ENCODE assay signal across 11 cellular contexts in the genomic region with DNA sequence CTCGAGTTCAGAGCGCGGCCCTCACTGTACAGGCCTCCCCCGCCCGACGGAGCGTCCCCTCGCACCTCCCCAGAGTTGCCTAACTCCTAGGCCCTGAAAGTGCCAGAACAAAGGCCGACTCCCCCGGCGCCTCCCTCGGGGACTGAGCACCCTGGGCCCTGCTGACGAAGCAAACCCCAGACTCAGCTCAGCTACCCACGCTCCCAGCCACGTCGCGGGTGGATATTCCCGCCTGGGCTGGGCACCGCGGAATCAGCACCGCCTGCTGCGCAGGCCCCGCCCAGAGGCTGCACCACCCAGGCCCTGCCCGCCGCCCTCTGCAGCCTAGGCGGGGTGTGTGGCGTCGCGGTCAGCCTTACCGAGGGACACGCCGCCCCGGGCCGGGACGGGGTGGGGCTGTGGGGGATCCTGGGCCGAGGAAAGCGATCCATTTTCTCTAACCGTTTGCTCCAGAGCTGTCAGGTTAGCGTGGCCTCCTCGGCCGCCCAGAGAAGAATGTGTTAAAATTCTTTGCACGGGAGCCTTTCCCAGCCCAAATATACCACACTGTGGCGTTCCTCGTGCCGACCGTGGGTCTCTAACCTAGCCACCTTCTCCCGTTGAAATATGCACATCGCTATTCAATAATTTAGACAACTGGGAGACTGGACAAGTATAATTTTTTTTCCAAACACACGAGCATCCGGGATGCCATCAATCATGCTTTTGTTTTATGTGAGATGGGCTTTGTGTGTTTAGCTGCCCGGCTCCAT. TPM values are rescaled to one million over a fixed set of nuclear protein-coding genes. Genes with fewer than 3 reads are reported as not detected.
DNase-seq lines count a peak whose midpoint lies in the region; ATAC-seq and TF ChIP-seq lines count a peak whose summit lies in the region.
"Had no signal": no experiment of that assay in that cellular context is flagged by ENCODE, and none has a peak within 500 bp of the region (broad histone marks: within the 10 kb centered on the region; RNA-seq: fewer than 3 reads in every experiment).

No MANE protein-coding gene starts in this region.

- CTCF ChIA-PET in activated CD4-positive, alpha-beta T cell treated with anti-CD3 and anti-CD28 coated beads for 36 hours (lab: Charles Lee): interaction anchor here (0.7 to 1.3 kb wide), 2 partner anchors 18 to 419 kb away, joined by 3 to 4 read pairs; no protein-coding TSS in a partner anchor

- H3K27ac Mint-ChIP-seq in activated CD4-positive, alpha-beta T cell treated with anti-CD3 and anti-CD28 coated beads for 36 hours: no peak overlapping the region

- H3K36me3 ChIP-seq in RWPE2 (ENCODE audit: low read depth) (no peaks in the 10 kb centered on the region), hepatocyte (replicated peaks; ENCODE audit: insufficient read depth, low read depth) (no peaks in the 10 kb centered on the region), stomach (no peaks in the 10 kb centered on the region)

- H3K9me3 Mint-ChIP-seq in activated CD4-positive, alpha-beta T cell treated with anti-CD3 and anti-CD28 coated beads for 36 hours (ENCODE audit: low read depth): no peaks in the 10 kb centered on the region

- H3K27me3 Mint-ChIP-seq in activated CD4-positive, alpha-beta T cell treated with anti-CD3 and anti-CD28 coated beads for 36 hours: peaks cover 71% of the 10 kb centered on the region

- no peaks in the 10 kb centered on the region for H4K20me1 ChIP-seq in hepatocyte (ENCODE audit: insufficient read depth, poor library complexity, severe bottlenecking)

- intact Hi-C loops in activated CD4-positive, alpha-beta T cell treated with anti-CD3 and anti-CD28 coated beads for 36 hours (cut with DNase I, micrococcal nuclease): loop anchor here (2.0 to 5.0 kb wide), 2 partner anchors 33 to 34 kb away; partner anchors contain the start of gene TFAP2A (in 1 of the 2)
- intact Hi-C loops in stomach (cut with DNase I; ENCODE audit: low total_unique reads) (no loop called here), posterior cingulate gyrus (cut with DNase I) (no loop called here)

- no peaks in the 10 kb centered on the region for H3K9me2 ChIP-seq in hepatocyte (replicated peaks; ENCODE audit: insufficient read depth)

- TF ChIP-seq CTCF in RWPE2 (IDR thresholded peaks at IDR 0.05; ENCODE audit: poor library complexity, severe bottlenecking) (no peak), hepatocyte (IDR thresholded peaks at IDR 0.05; ENCODE audit: poor library complexity) (no peak), stomach (IDR thresholded peaks at IDR 0.05) (no peak)

- H3K36me3 Mint-ChIP-seq in activated CD4-positive, alpha-beta T cell treated with anti-CD3 and anti-CD28 coated beads for 36 hours (ENCODE audit: low read depth): peaks cover 6% of the 10 kb centered on the region

- H3K4me1 ChIP-seq in RWPE2 (ENCODE audit: insufficient read depth, poor library complexity, severe bottlenecking) (no peaks in the 10 kb centered on the region), hepatocyte (ENCODE audit: insufficient read depth) (peaks cover 32% of the 10 kb centered on the region), stomach (peaks cover 16 to 38% (median 28%) of the 10 kb centered on the region in 4 donors)

- WGBS in hepatocyte (ENCODE audit: low lambda C conversion rate, missing lambda C conversion rate): 7% methylated on average over 47 of the region's 51 CpGs
- 3 to 8% (median 7%) methylated on average over 45 to 51 of the region's 51 CpGs for WGBS in stomach, 5 donors

- H3K4me1 Mint-ChIP-seq in activated CD4-positive, alpha-beta T cell treated with anti-CD3 and anti-CD28 coated beads for 36 hours: peaks cover 14% of the 10 kb centered on the region

- peak overlapping the region; percentile 22 for H3K4me3 ChIP-seq in RWPE2 (ENCODE audit: severe bottlenecking)
- no peak overlapping the region for H3K4me3 ChIP-seq in hepatocyte
- peak overlapping the region in 3 of 4 donors; percentile 2 to 37 (median 16) for H3K4me3 ChIP-seq in stomach

- TF ChIP-seq POLR2A in stomach (IDR thresholded peaks at IDR 0.05): no peak

- no peak for ATAC-seq in activated CD4-positive, alpha-beta T cell treated with anti-CD3 and anti-CD28 coated beads for 36 hours
- ATAC-seq in RWPE2 (ENCODE audit: low read depth): peak; percentile 90

- H3K4me2 ChIP-seq in hepatocyte: peak overlapping the region; percentile 76

- H3K27ac ChIP-seq in RWPE2 (ENCODE audit: poor library complexity, severe bottlenecking) (no peak overlapping the region), hepatocyte (peak overlapping the region; percentile 69), stomach (no peak overlapping the region)

- no peak for TF ChIP-seq EP300 in stomach (IDR thresholded peaks at IDR 0.05)

- H3K9me3 ChIP-seq in RWPE2 (ENCODE audit: severe bottlenecking): no peaks in the 10 kb centered on the region
- H3K9me3 ChIP-seq in hepatocyte (ENCODE audit: low read depth): no peaks in the 10 kb centered on the region
- peaks cover 0 to 20% (median 4%) of the 10 kb centered on the region in 4 donors for H3K9me3 ChIP-seq in stomach

- no peaks in the 10 kb centered on the region for H3K27me3 ChIP-seq in RWPE2 (ENCODE audit: insufficient read depth, poor library complexity, severe bottlenecking)
- peaks cover 87% of the 10 kb centered on the region for H3K27me3 ChIP-seq in hepatocyte
- H3K27me3 ChIP-seq in stomach: peaks cover 31 to 92% (median 85%) of the 10 kb centered on the region in 3 donors

- DNase-seq in activated CD4-positive, alpha-beta T cell treated with anti-CD3 and anti-CD28 coated beads for 36 hours: peak; percentile 11
- no peak for DNase-seq in activated CD4-positive, alpha-beta T cell treated with anti-CD3 and anti-CD28 coated beads for 1 hour
- DNase-seq in RWPE2 (ENCODE audit: low spot score) (no peak), hepatocyte (ENCODE audit: low spot score) (no peak), stomach (no peak), posterior cingulate gyrus (no peak)
- no peak for DNase-seq in activated effector memory CD4-positive, alpha-beta T cell treated with Interleukin-2 at 50 U/mL for 16 hours
- DNase-seq in central memory CD4-positive, alpha-beta T cell: no peak
- DNase-seq: amniotic stem cell; CD8-positive, alpha-beta memory T cell had no signal

- no peak overlapping the region for H3K4me3 Mint-ChIP-seq in activated CD4-positive, alpha-beta T cell treated with anti-CD3 and anti-CD28 coated beads for 36 hours

- POLR2A ChIA-PET in activated CD4-positive, alpha-beta T cell treated with anti-CD3 and anti-CD28 coated beads for 36 hours (lab: Charles Lee): no interaction called here

- no peaks in the 10 kb centered on the region for H3K79me2 ChIP-seq in hepatocyte

- H2AFZ ChIP-seq in hepatocyte: peak overlapping the region; percentile 3

RNA-seq across cellular contexts. Expression of gene TFAP2A, which starts 31.4 kb away (rescaled TPM):
- under 1 TPM; 0.23 to 0.26 TPM for total RNA-seq in activated CD4-positive, alpha-beta T cell treated with anti-CD3 and anti-CD28 coated beads for 36 hours
- total RNA-seq in hepatocyte: 6.2 TPM in 2 replicates
- 14.9 and 17.5 TPM in 2 replicates for polyA plus RNA-seq in hepatocyte
- total RNA-seq in stomach: under 1 TPM in 1 of 5 donors, not detected in 4; 0.18 TPM
- polyA plus RNA-seq in stomach: 10 to 100 TPM in 1 of 3 donors, under 1 TPM in 1, not detected in 1; 0.50 to 10.1 TPM
- total RNA-seq: CD8-positive, alpha-beta memory T cell; lung microvascular endothelial cell had no signal
- polyA plus RNA-seq: CD8-positive, alpha-beta memory T cell had no signal

Comparison
In these comparisons a context has a peak if more than half of its experiments do, and no peak if none do; other contexts are left out.
1. intact Hi-C loops: an anchor here in activated CD4-positive, alpha-beta T cell treated with anti-CD3 and anti-CD28 coated beads for 36 hours (2.0 to 5.0 kb wide); none called in stomach and posterior cingulate gyrus.